In the genomic region with DNA sequence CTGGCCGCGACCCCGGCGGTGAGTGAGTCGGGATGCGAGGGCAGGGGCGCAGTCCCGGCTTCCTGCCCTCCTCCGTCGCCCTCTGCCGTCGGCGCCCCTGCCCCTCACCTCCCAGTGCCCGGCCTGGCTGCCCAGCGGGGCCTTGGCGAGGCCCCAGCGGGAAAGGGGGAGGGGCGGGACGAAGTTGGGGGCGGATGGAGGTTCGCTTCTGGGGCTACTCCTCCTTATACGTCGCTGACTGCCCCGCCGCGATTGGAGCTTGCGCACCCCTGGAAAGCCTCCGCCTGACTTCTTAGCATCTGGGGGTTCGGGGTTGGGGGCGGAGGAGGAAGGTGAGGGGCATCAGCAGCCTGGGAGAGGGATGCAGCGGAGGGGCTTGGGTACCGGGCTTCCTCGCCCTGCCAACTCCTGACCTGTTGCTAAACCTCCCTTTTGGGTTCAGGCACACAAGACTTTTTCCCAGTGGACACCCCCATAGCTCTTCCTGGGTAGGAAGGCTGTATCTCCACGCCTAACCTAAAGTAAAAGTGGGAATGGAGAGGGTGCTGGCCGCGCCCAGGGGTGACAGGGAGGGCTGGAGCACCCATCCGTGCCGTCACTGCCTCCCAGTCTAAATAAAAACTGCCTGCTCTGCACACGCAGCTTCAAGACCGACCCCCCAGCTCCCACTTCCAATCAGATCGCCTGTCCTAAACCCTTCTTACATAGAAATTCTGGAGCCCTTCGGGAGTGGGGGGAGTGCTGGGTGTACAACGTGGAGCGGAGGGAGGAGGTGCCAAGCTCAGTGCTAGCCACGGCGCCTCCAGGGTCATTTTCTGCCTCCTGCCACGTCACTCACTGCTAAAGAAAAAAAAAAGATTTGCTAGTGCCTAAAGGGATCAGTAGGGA, we compare ENCODE assay signal across 8 cellular contexts. TPM values are rescaled to one million over a fixed set of nuclear protein-coding genes. Genes with fewer than 3 reads are reported as not detected.
A peak's percentile ranks its signal among the peaks of the same experiment; 100 is the strongest.
DNase-seq lines count a peak whose midpoint lies in the region; ATAC-seq and TF ChIP-seq lines count a peak whose summit lies in the region.

No MANE protein-coding gene starts in this region.

- H3K18ac ChIP-seq in trophoblast cell (ENCODE audit: low read length) = peak overlapping the region; percentile 95

- H3F3A ChIP-seq in DOHH2 (ENCODE audit: control insufficient read depth, insufficient read depth) = peaks cover 20% of the 10 kb centered on the region
- peaks cover 7% of the 10 kb centered on the region for H3F3A ChIP-seq in SU-DHL-6 (ENCODE audit: insufficient read depth)

- H3K4me1 ChIP-seq in DOHH2 (ENCODE audit: control insufficient read depth, low read length) (peaks cover 29% of the 10 kb centered on the region), heart left ventricle (peaks cover 0 to 47% (median 27%) of the 10 kb centered on the region in 12 donors), trophoblast cell (ENCODE audit: control insufficient read depth in 1 of 2, insufficient read depth in 2 of 2, low read length in 2 of 2) (peaks cover 3 to 5% of the 10 kb centered on the region in 2 experiments), upper lobe of right lung (peaks cover 29% of the 10 kb centered on the region)

- H4K20me1 ChIP-seq in DOHH2 (ENCODE audit: control insufficient read depth, insufficient read depth, low read depth, low read length) (peaks cover 2% of the 10 kb centered on the region; the same call in 1 of the 2 replicates), SU-DHL-6 (ENCODE audit: low read depth, low read length) (no peaks in the 10 kb centered on the region)

- H3K23ac ChIP-seq in trophoblast cell (ENCODE audit: low read length) = no peak overlapping the region

- peak overlapping the region; percentile 75 for H3K27ac ChIP-seq in DOHH2 (ENCODE audit: low read depth, low read length)
- H3K27ac ChIP-seq in SU-DHL-6 (ENCODE audit: low read depth, low read length) = 0 out of 2 replicates have a peak overlapping the region, but pooled peaks have one; percentile 30
- H3K27ac ChIP-seq in adipose tissue (ENCODE audit: low read depth, low read length) = peak overlapping the region; percentile 65
- peak overlapping the region; percentile 95 to 100 (median 99) for H3K27ac ChIP-seq in heart left ventricle
- H3K27ac ChIP-seq in trophoblast cell (ENCODE audit: low read depth, low read length) = peak overlapping the region; percentile 98
- H3K27ac ChIP-seq in upper lobe of right lung = peak overlapping the region; percentile 94

- H3K79me1 ChIP-seq in trophoblast cell (ENCODE audit: low read length) = peaks cover 12% of the 10 kb centered on the region

- intact Hi-C loops in heart left ventricle (cut with DNase I) = loop anchor here in 5 of 10 donors (1.0 to 10.0 kb wide), 7 partner anchors 31 to 181 kb away; a partner anchor contains a TSS
- intact Hi-C loops in upper lobe of right lung (cut with DNase I) = no loop called here

- peaks cover 47% of the 10 kb centered on the region for H3K79me2 ChIP-seq in DOHH2 (ENCODE audit: control insufficient read depth, low read length)
- peaks cover 31% of the 10 kb centered on the region for H3K79me2 ChIP-seq in SU-DHL-6 (ENCODE audit: insufficient read depth, low read length)
- H3K79me2 ChIP-seq in trophoblast cell (ENCODE audit: control insufficient read depth, insufficient read depth, low read length, poor library complexity) = peaks cover 11% of the 10 kb centered on the region

- H3K4me2 ChIP-seq in DOHH2 (ENCODE audit: low read length) (peak overlapping the region; percentile 97), SU-DHL-6 (ENCODE audit: low read depth, low read length, poor library complexity, severe bottlenecking) (peak overlapping the region; percentile 77), trophoblast cell (ENCODE audit: low read length) (peak overlapping the region; percentile 78)

- peak overlapping the region; percentile 99 for H3K14ac ChIP-seq in trophoblast cell (ENCODE audit: low read length)

- H2BK12ac ChIP-seq in trophoblast cell (ENCODE audit: low read length) = no peak overlapping the region

- peak; percentile 34 for TF ChIP-seq CTCF in DOHH2 (IDR thresholded peaks at IDR 0.05; ENCODE audit: low read depth, low read length, poor library complexity, severe bottlenecking)
- no peak for TF ChIP-seq CTCF in SU-DHL-6 (IDR thresholded peaks at IDR 0.05; ENCODE audit: insufficient read depth, low read length, poor library complexity, severe bottlenecking)
- TF ChIP-seq CTCF in heart left ventricle (IDR thresholded peaks at IDR 0.05) = peak in 6 of 12 donors; percentile 8 to 44 (median 24)
- no peak for TF ChIP-seq CTCF in upper lobe of right lung (IDR thresholded peaks at IDR 0.05)

- peaks cover 10% of the 10 kb centered on the region for H3K36me3 ChIP-seq in DOHH2 (ENCODE audit: control insufficient read depth, low read length)
- no peaks in the 10 kb centered on the region for H3K36me3 ChIP-seq in SU-DHL-6 (ENCODE audit: low read length)
- peaks cover 0 to 17% (median 0%) of the 10 kb centered on the region in 9 donors for H3K36me3 ChIP-seq in heart left ventricle
- H3K36me3 ChIP-seq in trophoblast cell (ENCODE audit: control insufficient read depth in 1 of 2, insufficient read depth in 2 of 2, low read length in 2 of 2) = peaks cover 2 to 8% of the 10 kb centered on the region in 2 experiments
- H3K36me3 ChIP-seq in upper lobe of right lung = peaks cover 5% of the 10 kb centered on the region

- peak overlapping the region; percentile 89 for H3K4me3 ChIP-seq in DOHH2 (ENCODE audit: low read length)
- peak overlapping the region; percentile 75 for H3K4me3 ChIP-seq in SU-DHL-6 (ENCODE audit: insufficient read depth, low read length, poor library complexity, severe bottlenecking)
- H3K4me3 ChIP-seq in heart left ventricle = peak overlapping the region; percentile 59 to 98 (median 90)
- peak overlapping the region; percentile 99 for H3K4me3 ChIP-seq in trophoblast cell (ENCODE audit: low read depth, low read length)
- H3K4me3 ChIP-seq in upper lobe of right lung = peak overlapping the region; percentile 93

- peak overlapping the region; percentile 98 for H2BK5ac ChIP-seq in trophoblast cell (ENCODE audit: low read depth, low read length, poor library complexity)

- H3K9me2 ChIP-seq in DOHH2 (replicated peaks; ENCODE audit: control insufficient read depth, low read length) (no peaks in the 10 kb centered on the region), SU-DHL-6 (replicated peaks; ENCODE audit: insufficient read depth, low read length) (no peaks in the 10 kb centered on the region)

- peak overlapping the region; percentile 96 for H3K4ac ChIP-seq in trophoblast cell (ENCODE audit: low read depth, low read length)

- H4K12ac ChIP-seq in trophoblast cell (ENCODE audit: low read depth, low read length) = peak overlapping the region; percentile 97

- peak overlapping the region; percentile 80 for H3K9ac ChIP-seq in SU-DHL-6 (ENCODE audit: low read length)
- peak overlapping the region; percentile 80 for H3K9ac ChIP-seq in trophoblast cell (ENCODE audit: low read length)

- DNase-seq in LHCN-M2 (ENCODE audit: low read depth) (peak; percentile 81), heart left ventricle (peak; percentile 67 to 77 (median 70)), trophoblast cell (peak; percentile 79 to 85), upper lobe of right lung (peak; percentile 86)

- peak overlapping the region; percentile 73 for H2AFZ ChIP-seq in SU-DHL-6 (ENCODE audit: low read depth, low read length, severe bottlenecking)
- H2AFZ ChIP-seq in trophoblast cell (ENCODE audit: insufficient read depth, low read length, poor library complexity) = peak overlapping the region; percentile 95

- H3K27me3 ChIP-seq in DOHH2 (ENCODE audit: control insufficient read depth, low read length) (no peaks in the 10 kb centered on the region; the same call in 1 of the 2 replicates), SU-DHL-6 (ENCODE audit: low read length) (no peaks in the 10 kb centered on the region), heart left ventricle (no peaks in the 10 kb centered on the region), trophoblast cell (ENCODE audit: insufficient read depth, low read length) (no peaks in the 10 kb centered on the region), upper lobe of right lung (no peaks in the 10 kb centered on the region)

- H4K91ac ChIP-seq in trophoblast cell (ENCODE audit: low read depth, low read length) = peak overlapping the region; percentile 99

- H3K9me3 ChIP-seq in DOHH2 (ENCODE audit: control insufficient read depth, insufficient read depth, low read length) (no peaks in the 10 kb centered on the region), SU-DHL-6 (ENCODE audit: insufficient read depth, low read length) (no peaks in the 10 kb centered on the region), heart left ventricle (no peaks in the 10 kb centered on the region), trophoblast cell (ENCODE audit: insufficient read depth, low read depth, low read length) (no peaks in the 10 kb centered on the region), upper lobe of right lung (no peaks in the 10 kb centered on the region)

- TF ChIP-seq POLR2A in heart left ventricle (IDR thresholded peaks at IDR 0.05) = peak in 1 of 2 donors; percentile 55

- WGBS in adipose tissue, 3 donors = 0% methylated on average over 42 to 47 of the region's 47 CpGs
- WGBS in heart left ventricle, 4 donors = 0 to 1% (median 0%) methylated on average over 28 to 47 of the region's 47 CpGs
- no CpG with 5 or more reads among the region's 47 CpGs for WGBS in trophoblast cell (ENCODE audit: extremely low coverage, insufficient coverage, insufficient read length)

- peak overlapping the region; percentile 97 for H2AK5ac ChIP-seq in trophoblast cell (ENCODE audit: low read length)

- H4K8ac ChIP-seq in trophoblast cell (ENCODE audit: low read depth, low read length) = peak overlapping the region; percentile 92

- H2BK120ac ChIP-seq in trophoblast cell (ENCODE audit: insufficient read depth, low read length, poor library complexity) = peak overlapping the region; percentile 79

- ATAC-seq in GM21723 (IDR thresholded peaks at IDR 0.05; ENCODE audit: unreplicated experiment) (peak; percentile 48), heart left ventricle (peak; percentile 48 to 68 (median 60)), upper lobe of right lung (peak; percentile 73)

RNA-seq across cellular contexts. Expression of a gene that starts 0.6 kb away (rescaled TPM):
- 70.2 and 83.0 TPM in 2 replicates for total RNA-seq in LHCN-M2 (2014; rRNA removed)
- polyA plus RNA-seq in LHCN-M2 (2012) = 31.4 TPM
- polyA plus RNA-seq in adipose tissue = 10 to 100 TPM; 11.5 to 38.0 (median 13.9) TPM
- 10 to 100 TPM; 26.8 to 59.2 (median 36.3) TPM for total RNA-seq in heart left ventricle
- 10 to 100 TPM; 11.6 to 37.3 TPM for polyA plus RNA-seq in heart left ventricle
- polyA plus RNA-seq in trophoblast cell (2013) = 49.9 and 53.1 TPM in 2 replicates
- 32.6 TPM for total RNA-seq in upper lobe of right lung

RNA-seq across cellular contexts. Expression of a gene that starts 30.7 kb away (rescaled TPM):
- total RNA-seq in LHCN-M2 (2014; rRNA removed) = 8.6 and 12.6 TPM in 2 replicates
- 3.9 TPM for polyA plus RNA-seq in LHCN-M2 (2012)
- 10 to 100 TPM; 12.0 to 19.8 (median 19.0) TPM for polyA plus RNA-seq in adipose tissue
- 10 to 100 TPM; 14.9 to 46.1 (median 27.8) TPM for total RNA-seq in heart left ventricle
- 10 to 100 TPM; 18.9 to 34.4 TPM for polyA plus RNA-seq in heart left ventricle
- polyA plus RNA-seq in trophoblast cell (2013) = 4.7 and 5.4 TPM in 2 replicates
- total RNA-seq in upper lobe of right lung = 10.9 TPM

Comparison
In these comparisons a context has a peak if more than half of its experiments do, and no peak if none do; other contexts are left out.
1. Peak in every context shown above with its lines: DNase-seq, ATAC-seq, H3K4me3 ChIP-seq and H3K27ac ChIP-seq.
2. H3K27ac ChIP-seq: peak in every context shown above with its lines; median percentile 99 in heart left ventricle; 98 in trophoblast cell; 94 in upper lobe of right lung; 75 in DOHH2; 65 in adipose tissue; 30 in SU-DHL-6.